18 cellular contexts compared by ENCODE assay signal in genomic region chr14:61140271-61140670, GRCh38.
"Had no signal": no experiment of that assay in that cellular context is flagged by ENCODE, and none has a peak within 500 bp of the region (broad histone marks: within the 10 kb centered on the region; RNA-seq: fewer than 3 reads in every experiment).

No MANE protein-coding gene starts in this region.

- H2AFZ ChIP-seq: neural progenitor cell had no signal

- ATAC-seq: activated CD8-positive, alpha-beta T cell treated with anti-CD3 and anti-CD28 coated beads, Interleukin-2, amount 10 ng/mL, durations not matched to agents 7 days and 5 days; pancreas; stimulated activated memory B cell treated with anti-CD40 and anti-IgM and Interleukin-4, amounts not matched to agents 10 μg/mL and 1 μg/mL and 100 μg/mL, for 72 hours had no signal

- H3K27ac ChIP-seq: adrenal gland, coronary artery, neural progenitor cell, pancreas, thyroid gland had no signal

- H3K27me3 ChIP-seq: adrenal gland, neural progenitor cell, pancreas, thyroid gland had no signal

- H3K4me3 Mint-ChIP-seq: activated CD8-positive, alpha-beta T cell treated with anti-CD3 and anti-CD28 coated beads, Interleukin-2, amount 10 ng/mL, durations not matched to agents 7 days and 5 days; activated naive CD4-positive, alpha-beta T cell treated with anti-CD3 and anti-CD28 coated beads, Interleukin-2, amount 50 U/mL, for 24 hours; neural progenitor cell; stimulated activated memory B cell treated with anti-CD40 and anti-IgM and Interleukin-4, amounts not matched to agents 10 μg/mL and 1 μg/mL and 100 μg/mL, for 72 hours had no signal

- H3K9ac ChIP-seq: neural progenitor cell had no signal

- H3K9me3 ChIP-seq: adrenal gland, pancreas, thyroid gland had no signal

- H3K36me3 Mint-ChIP-seq: activated naive CD4-positive, alpha-beta T cell treated with anti-CD3 and anti-CD28 coated beads, Interleukin-2, amount 50 U/mL, for 24 hours had no signal

- H3K4me1 Mint-ChIP-seq: activated naive CD4-positive, alpha-beta T cell treated with anti-CD3 and anti-CD28 coated beads, Interleukin-2, amount 50 U/mL, for 24 hours; stimulated activated memory B cell treated with anti-CD40 and anti-IgM and Interleukin-4, amounts not matched to agents 10 μg/mL and 1 μg/mL and 100 μg/mL, for 72 hours had no signal

- H3K27ac Mint-ChIP-seq: activated CD8-positive, alpha-beta T cell treated with anti-CD3 and anti-CD28 coated beads, Interleukin-2, amount 10 ng/mL, durations not matched to agents 7 days and 5 days; activated naive CD4-positive, alpha-beta T cell treated with anti-CD3 and anti-CD28 coated beads, Interleukin-2, amount 50 U/mL, for 24 hours; neural progenitor cell; stimulated activated memory B cell treated with anti-CD40 and anti-IgM and Interleukin-4, amounts not matched to agents 10 μg/mL and 1 μg/mL and 100 μg/mL, for 72 hours had no signal

- H3K4me2 ChIP-seq: neural progenitor cell had no signal

- DNase-seq: activated CD4-positive, alpha-beta T cell treated with anti-CD3 and anti-CD28 coated beads for 48 hours; activated CD8-positive, alpha-beta memory T cell treated with anti-CD3 and anti-CD28 coated beads, Interleukin-2, amount 50 U/mL, for 4 hours; activated CD8-positive, alpha-beta T cell treated with anti-CD3 and anti-CD28 coated beads, Interleukin-2, amount 10 ng/mL, durations not matched to agents 7 days and 5 days; activated effector memory CD4-positive, alpha-beta T cell treated with anti-CD3 and anti-CD28 coated beads, Interleukin-2, amount 50 U/mL, for 16 hours; activated T-cell treated with anti-CD3 and anti-CD28 coated beads, Interleukin-2, amount 50 U/mL, for 48 hours; adrenal gland; caudate nucleus; effector CD8-positive, alpha-beta T cell; midbrain; pancreas; retina; stimulated activated CD4-positive, alpha-beta T cell treated with anti-CD3 and anti-CD28 coated beads, Interleukin-2, amount 100 ng/mL, for 48 hours; thyroid gland had no signal

- H3K4me1 ChIP-seq: adrenal gland, neural progenitor cell, pancreas, thyroid gland had no signal

- H3K4me3 ChIP-seq: adrenal gland, coronary artery, lung, neural progenitor cell, pancreas, thyroid gland had no signal

- H3K36me3 ChIP-seq: adrenal gland, neural progenitor cell, pancreas, thyroid gland had no signal
